8 cellular contexts compared by ENCODE assay signal in genomic region chr17:8630227-8630801, GRCh38. TPM values are rescaled to one million over a fixed set of nuclear protein-coding genes. Genes with fewer than 3 reads are reported as not detected.
DNase-seq lines count a peak whose midpoint lies in the region; ATAC-seq and TF ChIP-seq lines count a peak whose summit lies in the region.

Gene MYH10 (minus strand): TSS chr17:8630725. CDS start chr17:8623246, 7,479 bp downstream.

- CTCF ChIA-PET in AG04450 (lab: Charles Lee), result interaction anchor here (0.5 to 1.4 kb wide), 8 partner anchors 8 to 406 kb away, joined by 3 to 8 read pairs (median 3); no protein-coding TSS in a partner anchor

- peak within 1 kb of the TSS; percentile 99 for H3K4me3 Mint-ChIP-seq in chondrocyte (ENCODE audit: unreplicated experiment)

- TF ChIP-seq EP300 in Ishikawa (IDR thresholded peaks at IDR 0.05; ENCODE audit: borderline replicate concordance), result no peak

- no peaks in the 10 kb centered on the region; the same call in 1 of the 2 replicates for H3K9me3 ChIP-seq in AG04450 (ENCODE audit: control insufficient read depth, insufficient read depth, low read length)
- peaks cover 0 to 2% of the 10 kb centered on the region in 2 donors for H3K9me3 ChIP-seq in lung (ENCODE audit: control insufficient read depth in 2 of 2, insufficient read depth in 1 of 2, low read length in 1 of 2)
- H3K9me3 ChIP-seq in tibial artery, result no peaks in the 10 kb centered on the region

- H3K27me3 ChIP-seq in AG04450 (ENCODE audit: control insufficient read depth, insufficient read depth, low read length) (no peaks in the 10 kb centered on the region), lung (ENCODE audit: control insufficient read depth, insufficient read depth) (no peaks in the 10 kb centered on the region), tibial artery (no peaks in the 10 kb centered on the region)

- H3K27ac Mint-ChIP-seq in chondrocyte (ENCODE audit: unreplicated experiment), result peak within 1 kb of the TSS; percentile 97

- peaks cover 22% of the 10 kb centered on the region for H3K4me1 Mint-ChIP-seq in chondrocyte (ENCODE audit: low read depth)

- intact Hi-C loops in tibial artery (cut with DNase I; ENCODE audit: low total_unique reads), result no loop called here

- TF ChIP-seq CTCF in AG04450 (IDR thresholded peaks at IDR 0.05; ENCODE audit: low read depth, low read length), result no peak; the same call in 1 of the 2 replicates
- peak; percentile 8 for TF ChIP-seq CTCF in chondrocyte (IDR thresholded peaks at IDR 0.05)
- TF ChIP-seq CTCF in lung (IDR thresholded peaks at IDR 0.05; ENCODE audit: control extremely low read depth, extremely low read depth), result no peak
- peak; percentile 37 to 38 for TF ChIP-seq CTCF in tibial artery (IDR thresholded peaks at IDR 0.05)

- WGBS in lung, 2 donors, result 1% methylated on average over 33 of the region's 33 CpGs

- TF ChIP-seq RAD21 in Ishikawa (IDR thresholded peaks at IDR 0.05; ENCODE audit: low read depth), result no peak; the same call in 1 of the 2 replicates

- H3K27ac ChIP-seq in AG04450 (ENCODE audit: low read depth, low read length) (peak within 1 kb of the TSS; percentile 69), lung (ENCODE audit: low read depth in 1 of 2, low read length in 1 of 2) (peak within 1 kb of the TSS; percentile 70 to 96), tibial artery (peak within 1 kb of the TSS; percentile 97 to 98)

- H3K4me1 ChIP-seq in lung (ENCODE audit: control insufficient read depth in 2 of 2, insufficient read depth in 2 of 2, low read length in 2 of 2) (peaks cover 0 to 8% of the 10 kb centered on the region in 2 donors), tibial artery (peaks cover 0 to 37% (median 14%) of the 10 kb centered on the region in 4 donors)

- H3K36me3 Mint-ChIP-seq in chondrocyte (ENCODE audit: low read depth), result peaks cover 1% of the 10 kb centered on the region

- peak within 1 kb of the TSS; percentile 92 for H3K4me3 ChIP-seq in AG04450 (ENCODE audit: low read depth, low read length)
- H3K4me3 ChIP-seq in lung, result peak within 1 kb of the TSS; percentile 50
- peak within 1 kb of the TSS; percentile 91 to 97 for H3K4me3 ChIP-seq in tibial artery

- no peaks in the 10 kb centered on the region for H3K27me3 Mint-ChIP-seq in chondrocyte (ENCODE audit: low read depth)

- H3K36me3 ChIP-seq in lung (ENCODE audit: control insufficient read depth in 2 of 2, insufficient read depth in 2 of 2, low read length in 2 of 2), result no peaks in the 10 kb centered on the region
- no peaks in the 10 kb centered on the region for H3K36me3 ChIP-seq in tibial artery

- no peak for DNase-seq in AG04450 (ENCODE audit: low read depth, low spot score)
- no peak for DNase-seq in chondrocyte (ENCODE audit: low spot score)
- no peak for DNase-seq in lung (ENCODE audit: low spot score)
- DNase-seq in tibial artery, result no peak
- DNase-seq in NK-92 (lab: John Stamatoyannopoulos, UW; ENCODE audit: unreplicated experiment), result no peak
- DNase-seq in NCI-H2081 treated with DMSO at 0.1 percent for 48 hours (lab: John Stamatoyannopoulos, UW), result no peak

- POLR2A ChIA-PET in AG04450 (lab: Yijun Ruan, JAX), result interaction anchor here (0.6 to 2.4 kb wide), 6 partner anchors 16 to 253 kb away, joined by 3 to 28 read pairs (median 4); no protein-coding TSS in a partner anchor

- H3K9me3 Mint-ChIP-seq in chondrocyte (ENCODE audit: low read depth), result no peaks in the 10 kb centered on the region

- ATAC-seq in lung (ENCODE audit: insufficient read depth, low FRiP score), result no peak
- no peak for ATAC-seq in GM19351 (IDR thresholded peaks at IDR 0.05; ENCODE audit: unreplicated experiment)

TF ChIP-seq in Ishikawa, 13 proteins besides CTCF, POLR2A, EP300 and RAD21:
- TF ChIP-seq CEBPB (IDR thresholded peaks at IDR 0.05) (no peak), CREB1 (IDR thresholded peaks at IDR 0.05; ENCODE audit: low read depth) (no peak), USF1 (IDR thresholded peaks at IDR 0.05) (no peak), YY1 (IDR thresholded peaks at IDR 0.05; ENCODE audit: low read depth) (no peak), EGR1 (IDR thresholded peaks at IDR 0.05) (no peak), FOXM1 (IDR thresholded peaks at IDR 0.05; ENCODE audit: borderline replicate concordance, low read depth) (no peak), TAF1 (IDR thresholded peaks at IDR 0.05; ENCODE audit: low read depth) (0 out of 2 replicates have a peak, but pooled peaks have one; percentile 51), MAX (IDR thresholded peaks at IDR 0.05) (no peak), REST (IDR thresholded peaks at IDR 0.05; ENCODE audit: low read depth) (no peak), ZBTB7A (IDR thresholded peaks at IDR 0.05; ENCODE audit: low read depth) (peak; percentile 76; the same call in 1 of the 2 replicates), NFIC (IDR thresholded peaks at IDR 0.05) (no peak), TEAD4 (IDR thresholded peaks at IDR 0.05) (no peak), TCF12 (IDR thresholded peaks at IDR 0.05; ENCODE audit: low read depth) (no peak)
TF ChIP-seq in Ishikawa: peak in this region for 2.

RNA-seq across cellular contexts. Expression of gene MYH10, which starts in this region (rescaled TPM):
- polyA plus RNA-seq in AG04450 (2011; rRNA removed), result 98.4 and 103 TPM in 2 replicates
- polyA minus RNA-seq in AG04450 (2011; rRNA and poly(A)+ RNA removed), result 163 and 182 TPM in 2 replicates
- 211 to 296 TPM (median 284 TPM) in 3 replicates for total RNA-seq in chondrocyte
- total RNA-seq in lung, result 100 to 1,000 TPM in 1 of 2 donors, 10 to 100 TPM in 1; 73.4 to 194 TPM
- polyA plus RNA-seq in lung, result 10 to 100 TPM in 1 of 2 donors, 1 to 10 TPM in 1; 9.6 to 16.0 TPM

Comparison
In these comparisons a context has a peak if more than half of its experiments do, and no peak if none do; other contexts are left out.
1. CTCF ChIP-seq: peak in chondrocyte (single experiment) and tibial artery (2 of 2); none in AG04450 (single experiment) and lung (single experiment).
2. Peak in every context shown above with its lines, with median percentiles within 50 percentile points of each other: H3K27ac ChIP-seq and H3K4me3 ChIP-seq.